Comparison of ENCODE assay signal across 26 cellular contexts in genomic region chr1:43442756-43443155, GRCh38. TPM values are rescaled to one million over a fixed set of nuclear protein-coding genes. Genes with fewer than 3 reads are reported as not detected.
DNase-seq lines count a peak whose midpoint lies in the region; ATAC-seq and TF ChIP-seq lines count a peak whose summit lies in the region.
"Had no signal": no experiment of that assay in that cellular context is flagged by ENCODE, and none has a peak within 500 bp of the region (broad histone marks: within the 10 kb centered on the region; RNA-seq: fewer than 3 reads in every experiment).

No MANE protein-coding gene starts in this region.

- no peak overlapping the region for H3K9ac ChIP-seq in PC-3 (ENCODE audit: low read length)
- H3K9ac ChIP-seq: GM23248 had no signal

- H3K4me2 ChIP-seq in PC-3 (ENCODE audit: low read length) = no peak overlapping the region
- H3K4me2 ChIP-seq: A549 had no signal

- H3K9me3 ChIP-seq in PC-3 (ENCODE audit: low read length) (no peaks in the 10 kb centered on the region), suprapubic skin (no peaks in the 10 kb centered on the region)
- H3K9me3 ChIP-seq: A549, upper lobe of right lung had no signal

- no peaks in the 10 kb centered on the region for H3K9me2 ChIP-seq in PC-3 (replicated peaks; ENCODE audit: low read length)

- no peak overlapping the region for H3K4me3 Mint-ChIP-seq in activated T-cell treated with anti-CD3 and anti-CD28 coated beads, Interleukin-2, amount 50 U/mL, for 24 hours
- H3K4me3 Mint-ChIP-seq: activated CD8-positive, alpha-beta T cell treated with anti-CD3 and anti-CD28 coated beads, Interleukin-2, amount 10 ng/mL, durations not matched to agents 7 days and 5 days; activated naive CD8-positive, alpha-beta T cell; activated T-cell treated with anti-CD3 and anti-CD28 coated beads, Interleukin-2, amount 50 U/mL, for 4 hours; CD4-positive, alpha-beta T cell; naive thymus-derived CD4-positive, alpha-beta T cell; stimulated activated effector memory CD8-positive, alpha-beta T cell treated with anti-CD3 and anti-CD28 coated beads, Interleukin-12 subunit alpha, Interleukin-12 subunit beta, amount 100 ng/mL, for 72 hours had no signal

- no peak overlapping the region for H3K27ac Mint-ChIP-seq in activated T-cell treated with anti-CD3 and anti-CD28 coated beads, Interleukin-2, amount 50 U/mL, for 24 hours
- H3K27ac Mint-ChIP-seq: activated CD8-positive, alpha-beta T cell treated with anti-CD3 and anti-CD28 coated beads, Interleukin-2, amount 10 ng/mL, durations not matched to agents 7 days and 5 days; activated naive CD8-positive, alpha-beta T cell; CD4-positive, alpha-beta T cell; stimulated activated effector memory CD8-positive, alpha-beta T cell treated with anti-CD3 and anti-CD28 coated beads, Interleukin-12 subunit alpha, Interleukin-12 subunit beta, amount 100 ng/mL, for 72 hours had no signal

- H3K4me1 Mint-ChIP-seq in activated T-cell treated with anti-CD3 and anti-CD28 coated beads, Interleukin-2, amount 50 U/mL, for 24 hours (ENCODE audit: low read depth) = no peaks in the 10 kb centered on the region
- H3K4me1 Mint-ChIP-seq: stimulated activated effector memory CD8-positive, alpha-beta T cell treated with anti-CD3 and anti-CD28 coated beads, Interleukin-12 subunit alpha, Interleukin-12 subunit beta, amount 100 ng/mL, for 72 hours had no signal

- intact Hi-C loops in PC-3 (cut with micrococcal nuclease) = no loop called here

- H3K27ac ChIP-seq in PC-3 (ENCODE audit: low read length) (no peak overlapping the region), suprapubic skin (no peak overlapping the region)
- H3K27ac ChIP-seq: A549, GM23248, upper lobe of right lung had no signal

- H2AFZ ChIP-seq in PC-3 (ENCODE audit: low read length) = no peak overlapping the region
- H2AFZ ChIP-seq: GM23248 had no signal

- BruUV-seq in PC-3 (replicated peaks; lab: Mats Ljungman, UMichigan) = TSS peak; percentile 9

- TF ChIP-seq POLR2A in suprapubic skin (IDR thresholded peaks at IDR 0.05) = no peak

- peaks cover 98% of the 10 kb centered on the region for H3K36me3 Mint-ChIP-seq in activated T-cell treated with anti-CD3 and anti-CD28 coated beads, Interleukin-2, amount 50 U/mL, for 24 hours (ENCODE audit: low read depth)

- POLR2A ChIA-PET in PC-3 (lab: Charles Lee; ENCODE audit: unreplicated experiment) = no interaction called here

- no peaks in the 10 kb centered on the region for H4K20me1 ChIP-seq in PC-3 (ENCODE audit: low read length)

- TF ChIP-seq CTCF in PC-3 (conservative IDR thresholded peaks at IDR 0.05; ENCODE audit: low read depth, low read length) (no peak), suprapubic skin (IDR thresholded peaks at IDR 0.05) (no peak)

- H3K4me1 ChIP-seq in PC-3 (ENCODE audit: insufficient read depth, low read length) = no peaks in the 10 kb centered on the region
- no peaks in the 10 kb centered on the region for H3K4me1 ChIP-seq in suprapubic skin
- H3K4me1 ChIP-seq: A549, upper lobe of right lung had no signal

- H3K9me3 Mint-ChIP-seq in activated T-cell treated with anti-CD3 and anti-CD28 coated beads, Interleukin-2, amount 50 U/mL, for 24 hours = no peaks in the 10 kb centered on the region
- H3K9me3 Mint-ChIP-seq: activated T-cell treated with anti-CD3 and anti-CD28 coated beads, Interleukin-2, amount 50 U/mL, for 4 hours; CD4-positive, alpha-beta T cell; stimulated activated effector memory CD8-positive, alpha-beta T cell treated with anti-CD3 and anti-CD28 coated beads, Interleukin-12 subunit alpha, Interleukin-12 subunit beta, amount 100 ng/mL, for 72 hours had no signal

- 92% methylated on average over 7 of the region's 12 CpGs for WGBS in suprapubic skin

- peaks cover 16% of the 10 kb centered on the region for H3K36me3 ChIP-seq in PC-3 (ENCODE audit: low read depth, low read length)
- peaks cover 100% of the 10 kb centered on the region for H3K36me3 ChIP-seq in suprapubic skin

- CTCF ChIA-PET in PC-3 (lab: Charles Lee) = no interaction called here

- no peaks in the 10 kb centered on the region for H3K79me2 ChIP-seq in PC-3 (ENCODE audit: low read length)

- ATAC-seq in PC-3 (no peak), left lobe of liver (no peak), GM19395 (IDR thresholded peaks at IDR 0.05; ENCODE audit: unreplicated experiment) (no peak)
- ATAC-seq: A549; activated CD8-positive, alpha-beta T cell treated with anti-CD3 and anti-CD28 coated beads, Interleukin-2, amount 10 ng/mL, durations not matched to agents 7 days and 5 days; activated T-cell treated with anti-CD3 and anti-CD28 coated beads, Interleukin-2, amount 50 U/mL, for 4 hours; naive thymus-derived CD4-positive, alpha-beta T cell; Panc1; stimulated activated effector memory CD8-positive, alpha-beta T cell treated with anti-CD3 and anti-CD28 coated beads, Interleukin-12 subunit alpha, Interleukin-12 subunit beta, amount 100 ng/mL, for 72 hours; upper lobe of right lung had no signal

- H3K27me3 Mint-ChIP-seq in activated T-cell treated with anti-CD3 and anti-CD28 coated beads, Interleukin-2, amount 50 U/mL, for 24 hours = no peaks in the 10 kb centered on the region
- H3K27me3 Mint-ChIP-seq: activated naive CD8-positive, alpha-beta T cell; CD4-positive, alpha-beta T cell; naive thymus-derived CD4-positive, alpha-beta T cell had no signal

- no peak for TF ChIP-seq EP300 in suprapubic skin (IDR thresholded peaks at IDR 0.05)

- peak; percentile 16 for DNase-seq in activated T-cell treated with anti-CD3 and anti-CD28 coated beads, Interleukin-2, amount 50 U/mL, for 24 hours
- DNase-seq in activated T-cell treated with anti-CD3 and anti-CD28 coated beads for 4 hours (no peak), PC-3 (no peak), left lobe of liver (ENCODE audit: low spot score) (peak; percentile 44), suprapubic skin (ENCODE audit: low spot score in 2 of 2) (peak; percentile 56 to 61), hypothalamus (lab: John Stamatoyannopoulos, UW) (no peak), GM19238 (ENCODE audit: insufficient read length, low spot score) (no peak)
- DNase-seq: activated CD8-positive, alpha-beta T cell treated with anti-CD3 and anti-CD28 coated beads, Interleukin-2, amount 10 ng/mL, durations not matched to agents 7 days and 5 days; activated T-cell treated with anti-CD3 and anti-CD28 coated beads, Interleukin-2, amount 50 U/mL, for 4 hours; DMS79 treated with DMSO at 0.1 percent for 48 hours; effector CD4-positive, alpha-beta T cell; GDM1; GM23248; MV-4-11; NCI-H1436; NCI-H2107; SHP77; T-helper 2 cell; upper lobe of right lung had no signal

- no peaks in the 10 kb centered on the region for H3F3A ChIP-seq in PC-3 (ENCODE audit: low read length, unreplicated experiment)

- H3K4me3 ChIP-seq in PC-3 (ENCODE audit: low read length) = no peak overlapping the region
- H3K4me3 ChIP-seq in suprapubic skin = no peak overlapping the region
- H3K4me3 ChIP-seq: A549, GM23248, upper lobe of right lung had no signal

- H3K27me3 ChIP-seq in PC-3 (ENCODE audit: low read length) (no peaks in the 10 kb centered on the region), suprapubic skin (no peaks in the 10 kb centered on the region)
- H3K27me3 ChIP-seq: upper lobe of right lung had no signal

RNA-seq across cellular contexts. Expression of gene HYI, which starts 11.0 kb away (rescaled TPM):
- total RNA-seq in PC-3 (2014; rRNA removed) (87.1 and 89.8 TPM in 2 replicates), left lobe of liver (47.1 TPM), suprapubic skin (10 to 100 TPM; 27.8 to 55.8 (median 39.5) TPM)

RNA-seq across cellular contexts. Expression of gene SZT2, which starts 53.1 kb away (rescaled TPM):
- total RNA-seq in PC-3 (2014; rRNA removed) (22.2 and 31.3 TPM in 2 replicates), left lobe of liver (21.3 TPM), suprapubic skin (100 to 1,000 TPM in 1 of 4 donors, 10 to 100 TPM in 3; 44.2 to 132 (median 65.5) TPM)

RNA-seq across cellular contexts. Expression of gene MED8, which starts 53.2 kb away (rescaled TPM):
- total RNA-seq in PC-3 (2014; rRNA removed) (35.5 and 41.8 TPM in 2 replicates), left lobe of liver (19.7 TPM), suprapubic skin (10 to 100 TPM; 26.8 to 43.2 (median 40.3) TPM)

Comparison
In these comparisons a context has a peak if more than half of its experiments do, and no peak if none do; other contexts are left out.
1. DNase-seq: peak in activated T-cell treated with anti-CD3 and anti-CD28 coated beads, Interleukin-2, amount 50 U/mL, for 24 hours (single experiment), left lobe of liver (single experiment) and suprapubic skin (2 of 2); none in activated T-cell treated with anti-CD3 and anti-CD28 coated beads for 4 hours (single experiment), PC-3 (single experiment), hypothalamus (0 of 51) and GM19238 (single experiment).